In genomic region chr4:17664755-17665154, GRCh38 we compare ENCODE assay signal across 9 cellular contexts. TPM values are rescaled to one million over a fixed set of nuclear protein-coding genes. Genes with fewer than 3 reads are reported as not detected.
DNase-seq lines count a peak whose midpoint lies in the region; ATAC-seq, FAIRE-seq and TF ChIP-seq lines count a peak whose summit lies in the region.
"Had no signal": no experiment of that assay in that cellular context is flagged by ENCODE, and none has a peak within 500 bp of the region (broad histone marks: within the 10 kb centered on the region; RNA-seq: fewer than 3 reads in every experiment).

No MANE protein-coding gene starts in this region.

- FAIRE-seq in GM19239 (lab: Jason Lieb, UNC) (peak; percentile 92), pancreas (lab: Jason Lieb, UNC) (no peak)
- FAIRE-seq: TTC549 had no signal

- peak; percentile 70 for ATAC-seq in HG02870 (IDR thresholded peaks at IDR 0.05; ENCODE audit: unreplicated experiment)
- peak in 3 of 4 donors; percentile 24 to 53 (median 32) for ATAC-seq in pancreas
- ATAC-seq: effector memory CD8-positive, alpha-beta T cell had no signal

- H3K27ac ChIP-seq in pancreas, result peak overlapping the region in 1 of 4 donors; percentile 22

- 61 to 64% methylated on average over 4 of the region's 4 CpGs for WGBS in pancreas, 2 donors

- H3K9me3 ChIP-seq in pancreas, result no peaks in the 10 kb centered on the region

- DNase-seq in GM19239 (ENCODE audit: insufficient read length, low spot score), result peak; percentile 40
- peak; percentile 5 for DNase-seq in NCI-H2107 (lab: John Stamatoyannopoulos, UW)
- DNase-seq in pancreas, result no peak
- no peak for DNase-seq in NCI-H345 (lab: John Stamatoyannopoulos, UW)
- no peak for DNase-seq in NCI-H82 (lab: John Stamatoyannopoulos, UW)
- no peak for DNase-seq in effector CD4-positive, alpha-beta T cell
- DNase-seq: effector memory CD8-positive, alpha-beta T cell had no signal

- peaks cover 0 to 4% (median 0%) of the 10 kb centered on the region in 3 donors for H3K4me1 ChIP-seq in pancreas

- no peaks in the 10 kb centered on the region for H3K27me3 ChIP-seq in pancreas

- no peaks in the 10 kb centered on the region for H3K36me3 ChIP-seq in pancreas

- no peak overlapping the region for H3K4me3 ChIP-seq in pancreas

- TF ChIP-seq CTCF in pancreas (IDR thresholded peaks at IDR 0.05), result no peak

- intact Hi-C loops in pancreas (cut with DNase I), result no loop called here

RNA-seq across cellular contexts. Expression of gene MED28, which starts 50.3 kb away (rescaled TPM):
- 10 to 100 TPM; 12.0 to 28.5 (median 15.0) TPM for total RNA-seq in pancreas
- 1 to 10 TPM; 5.1 to 8.2 TPM for polyA plus RNA-seq in pancreas

Comparison
In these comparisons a context has a peak if more than half of its experiments do, and no peak if none do; other contexts are left out.
1. DNase-seq: peak in GM19239 (single experiment) and NCI-H2107 (single experiment); none in pancreas (0 of 6), NCI-H345 (single experiment), NCI-H82 (single experiment) and effector CD4-positive, alpha-beta T cell (single experiment).